Comparison of ENCODE assay signal across 15 cellular contexts in genomic region chr16:11495066-11495407, GRCh38.
DNase-seq lines count a peak whose midpoint lies in the region; ATAC-seq and TF ChIP-seq lines count a peak whose summit lies in the region.
"Had no signal": no experiment of that assay in that cellular context is flagged by ENCODE, and none has a peak within 500 bp of the region (broad histone marks: within the 10 kb centered on the region; RNA-seq: fewer than 3 reads in every experiment).

No MANE protein-coding gene starts in this region.

- H3K4me3 Mint-ChIP-seq in brain (no peak overlapping the region), endothelial cell (ENCODE audit: unreplicated experiment) (no peak overlapping the region)

- H3K9me3 ChIP-seq in SK-N-SH (no peaks in the 10 kb centered on the region), MM.1S (replicated peaks; ENCODE audit: insufficient read depth, low read length) (no peaks in the 10 kb centered on the region), skeletal muscle tissue (ENCODE audit: control insufficient read depth in 3 of 3, low read length in 3 of 3) (peaks cover 0 to 5% (median 2%) of the 10 kb centered on the region in 3 donors)

- CTCF ChIA-PET in SK-N-SH (lab: Yijun Ruan, JAX): interaction anchor here (1.1 to 1.6 kb wide), 2 partner anchors 87 to 147 kb away, joined by 3 to 5 read pairs; no protein-coding TSS in a partner anchor

- TF ChIP-seq CTCF in SK-N-SH (IDR thresholded peaks at IDR 0.05): no peak
- TF ChIP-seq CTCF in MM.1S (IDR thresholded peaks at IDR 0.05; ENCODE audit: low read length): no peak
- TF ChIP-seq CTCF in brain (conservative IDR thresholded peaks at IDR 0.05): no peak
- TF ChIP-seq CTCF in endothelial cell (IDR thresholded peaks at IDR 0.05; ENCODE audit: unreplicated experiment): no peak

- H3K27ac ChIP-seq in SK-N-SH (ENCODE audit: low read depth in 2 of 2, low read length in 1 of 2) (peak overlapping the region; percentile 92 to 94), MM.1S (ENCODE audit: low read length) (peak overlapping the region; percentile 68; the same call in 1 of the 2 replicates), skeletal muscle tissue (ENCODE audit: low read depth, low read length) (peak overlapping the region; percentile 88)

- POLR2A ChIA-PET in SK-N-SH (lab: Yijun Ruan, JAX): no interaction called here

- no peak for TF ChIP-seq RAD21 in SK-N-SH (IDR thresholded peaks at IDR 0.05; ENCODE audit: low read length)

- H3K4me3 ChIP-seq in SK-N-SH (ENCODE audit: low read depth in 2 of 2, low read length in 1 of 2) (no peak overlapping the region), MM.1S (ENCODE audit: low read length) (no peak overlapping the region), skeletal muscle tissue (ENCODE audit: low read length in 3 of 3) (no peak overlapping the region)
- H3K4me3 ChIP-seq: sigmoid colon had no signal

- peaks cover 7% of the 10 kb centered on the region for H3K36me3 Mint-ChIP-seq in brain
- H3K36me3 Mint-ChIP-seq in endothelial cell (ENCODE audit: low read depth, unreplicated experiment): peaks cover 7% of the 10 kb centered on the region

- H3F3A ChIP-seq in SK-N-SH (replicated peaks; ENCODE audit: insufficient read depth) (peaks cover 39% of the 10 kb centered on the region), MM.1S (ENCODE audit: insufficient read depth, low read length) (peaks cover 17% of the 10 kb centered on the region)

- H3K27ac Mint-ChIP-seq in brain: peak overlapping the region in 3 of 5 experiments; percentile 60 to 98 (median 87)
- no peak overlapping the region for H3K27ac Mint-ChIP-seq in endothelial cell (ENCODE audit: unreplicated experiment)
- H3K27ac Mint-ChIP-seq: naive B cell had no signal

- H3K9ac ChIP-seq in SK-N-SH (peak overlapping the region; percentile 5; the same call in 1 of the 2 replicates), MM.1S (ENCODE audit: low read length) (peak overlapping the region; percentile 44; the same call in 1 of the 2 replicates), skeletal muscle tissue (ENCODE audit: low read depth in 1 of 3, low read length in 3 of 3) (peak overlapping the region; percentile 33 to 85 (median 66))

- H3K4me2 ChIP-seq in SK-N-SH (0 out of 2 replicates have a peak overlapping the region, but pooled peaks have one; percentile 16), MM.1S (ENCODE audit: low read depth, low read length) (peak overlapping the region; percentile 70; the same call in 1 of the 2 replicates)

- no peaks in the 10 kb centered on the region for H3K27me3 ChIP-seq in SK-N-SH (ENCODE audit: insufficient read depth)
- no peaks in the 10 kb centered on the region for H3K27me3 ChIP-seq in MM.1S (replicated peaks; ENCODE audit: insufficient read depth, low read length)
- no peaks in the 10 kb centered on the region for H3K27me3 ChIP-seq in skeletal muscle tissue (ENCODE audit: control insufficient read depth in 3 of 3, insufficient read depth in 3 of 3, low read length in 3 of 3)
- H3K27me3 ChIP-seq: sigmoid colon had no signal

- H3K36me3 ChIP-seq in SK-N-SH (replicated peaks in 1 of 2; ENCODE audit: control insufficient read depth in 1 of 2, insufficient read depth in 2 of 2, low read length in 1 of 2) (no peaks in the 10 kb centered on the region), MM.1S (replicated peaks; ENCODE audit: insufficient read depth, low read length) (no peaks in the 10 kb centered on the region), skeletal muscle tissue (ENCODE audit: control insufficient read depth in 3 of 3, insufficient read depth in 3 of 3, low read length in 3 of 3) (no peaks in the 10 kb centered on the region)
- H3K36me3 ChIP-seq: sigmoid colon had no signal

- DNase-seq in SK-N-SH: peak; percentile 60
- no peak for DNase-seq in MM.1S
- no peak for DNase-seq in endothelial cell (ENCODE audit: low spot score)
- no peak for DNase-seq in midbrain (lab: John Stamatoyannopoulos, UW)
- DNase-seq in SIG-M5 (lab: John Stamatoyannopoulos, UW): no peak
- DNase-seq: effector CD8-positive, alpha-beta T cell; GOT3; naive B cell; NCI-H1092 treated with DMSO at 0.1 percent for 48 hours; NCI-H524 treated with DMSO at 0.1 percent for 48 hours; SHP77; sigmoid colon had no signal

- H3K4me1 ChIP-seq in SK-N-SH (ENCODE audit: control insufficient read depth in 1 of 2, insufficient read depth in 2 of 2, low read depth in 1 of 2, low read length in 1 of 2) (peaks cover 32 to 45% of the 10 kb centered on the region in 2 experiments), MM.1S (ENCODE audit: low read length) (peaks cover 33% of the 10 kb centered on the region), skeletal muscle tissue (ENCODE audit: control insufficient read depth in 3 of 3, insufficient read depth in 3 of 3, low read length in 3 of 3) (peaks cover 27 to 47% (median 39%) of the 10 kb centered on the region in 3 donors)

- no peak for TF ChIP-seq EP300 in SK-N-SH (IDR thresholded peaks at IDR 0.05; ENCODE audit: borderline replicate concordance in 1 of 2, low read depth in 1 of 2, low read length in 1 of 2)

- peaks cover 34% of the 10 kb centered on the region for H3K4me1 Mint-ChIP-seq in brain
- peaks cover 8% of the 10 kb centered on the region for H3K4me1 Mint-ChIP-seq in endothelial cell (ENCODE audit: unreplicated experiment)

- peak overlapping the region; percentile 67 for H2AFZ ChIP-seq in SK-N-SH (ENCODE audit: low read depth)
- H2AFZ ChIP-seq in MM.1S (ENCODE audit: low read length): peak overlapping the region; percentile 91

- ATAC-seq in SK-N-SH treated with all-trans-retinoic acid at 6 μM for 48 hours: no peak

- H4K20me1 ChIP-seq in SK-N-SH (ENCODE audit: insufficient read depth) (no peaks in the 10 kb centered on the region), MM.1S (ENCODE audit: insufficient read depth, low read length) (no peaks in the 10 kb centered on the region)

- H3K9me3 Mint-ChIP-seq in brain (peaks cover 9 to 20% (median 16%) of the 10 kb centered on the region in 5 experiments), endothelial cell (ENCODE audit: unreplicated experiment) (no peaks in the 10 kb centered on the region)

- H3K27me3 Mint-ChIP-seq in brain (peaks cover 5% of the 10 kb centered on the region), endothelial cell (ENCODE audit: unreplicated experiment) (peaks cover 11% of the 10 kb centered on the region)
- H3K27me3 Mint-ChIP-seq: naive B cell had no signal

- H3K9me2 ChIP-seq in SK-N-SH (no peaks in the 10 kb centered on the region), MM.1S (replicated peaks; ENCODE audit: insufficient read depth, low read length) (no peaks in the 10 kb centered on the region)

- WGBS in SK-N-SH (ENCODE audit: low lambda C conversion rate): 82% methylated on average over 5 of the region's 5 CpGs

- H3K79me2 ChIP-seq in SK-N-SH (ENCODE audit: insufficient read depth): no peaks in the 10 kb centered on the region
- no peaks in the 10 kb centered on the region for H3K79me2 ChIP-seq in MM.1S (ENCODE audit: low read length)

TF ChIP-seq in SK-N-SH, 30 proteins besides CTCF, POLR2A, EP300 and RAD21:
- TF ChIP-seq GABPA (IDR thresholded peaks at IDR 0.05; ENCODE audit: low read depth) (no peak), MXI1 (IDR thresholded peaks at IDR 0.05; ENCODE audit: low read depth, low read length) (no peak), MAX (IDR thresholded peaks at IDR 0.05; ENCODE audit: low read depth) (no peak), MEF2A (IDR thresholded peaks at IDR 0.05; ENCODE audit: borderline replicate concordance, low read depth) (no peak), NFIC (IDR thresholded peaks at IDR 0.05; ENCODE audit: borderline replicate concordance) (no peak), NRF1 (IDR thresholded peaks at IDR 0.05; ENCODE audit: low read depth, low read length) (no peak)

TF ChIP-seq in SK-N-SH treated with all-trans-retinoic acid at 6 μM for 48 hours, 23 proteins besides CTCF, POLR2A, EP300 and RAD21:
- TF ChIP-seq CSDC2 (CRISPR knock-in tag; IDR thresholded peaks at IDR 0.05) (no peak), PATZ1 (CRISPR knock-in tag; IDR thresholded peaks at IDR 0.05; ENCODE audit: borderline replicate concordance) (no peak), CREB5 (CRISPR knock-in tag; IDR thresholded peaks at IDR 0.05; ENCODE audit: low read depth) (no peak), ZC3H10 (CRISPR knock-in tag; IDR thresholded peaks at IDR 0.05) (no peak), ZNF565 (CRISPR knock-in tag; conservative IDR thresholded peaks at IDR 0.05; ENCODE audit: low read depth) (no peak), TOX (CRISPR knock-in tag; IDR thresholded peaks at IDR 0.05; ENCODE audit: borderline replicate concordance) (no peak)
TF ChIP-seq in SK-N-SH treated with all-trans-retinoic acid at 6 μM for 48 hours: peak in this region for 0.

Comparison
In these comparisons a context has a peak if more than half of its experiments do, and no peak if none do; other contexts are left out.
1. H3K9ac ChIP-seq: peak in every context shown above with its lines; median percentile 66 in skeletal muscle tissue; 44 in MM.1S; 5 in SK-N-SH.